9 cellular contexts compared by ENCODE assay signal in genomic region chr9:133126697-133127339, GRCh38. TPM values are rescaled to one million over a fixed set of nuclear protein-coding genes. Genes with fewer than 3 reads are reported as not detected.
DNase-seq lines count a peak whose midpoint lies in the region; FAIRE-seq and TF ChIP-seq lines count a peak whose summit lies in the region.
"Had no signal": no experiment of that assay in that cellular context is flagged by ENCODE, and none has a peak within 500 bp of the region (broad histone marks: within the 10 kb centered on the region; RNA-seq: fewer than 3 reads in every experiment).

No MANE protein-coding gene starts in this region.

- H3K27ac ChIP-seq in Peyer's patch (peak overlapping the region; percentile 72 to 91 (median 80)), esophagus (ENCODE audit: low read depth in 2 of 2, low read length in 1 of 2) (peak overlapping the region; percentile 61 to 91), neuronal stem cell (replicated peaks; ENCODE audit: low read length) (no peak overlapping the region)
- H3K27ac ChIP-seq: VCaP had no signal

- no peaks in the 10 kb centered on the region for H3K9me3 ChIP-seq in Peyer's patch
- no peaks in the 10 kb centered on the region for H3K9me3 ChIP-seq in esophagus (ENCODE audit: control insufficient read depth in 2 of 2, insufficient read depth in 1 of 2, low read depth in 1 of 2, low read length in 1 of 2)
- no peaks in the 10 kb centered on the region for H3K9me3 ChIP-seq in neuronal stem cell (replicated peaks in 1 of 2; ENCODE audit: control insufficient read depth in 2 of 2, insufficient read depth in 1 of 2, low read depth in 1 of 2, low read length in 2 of 2)

- TF ChIP-seq POLR2A in Peyer's patch (IDR thresholded peaks at IDR 0.05) = no peak
- TF ChIP-seq POLR2A in H54 (IDR thresholded peaks at IDR 0.05; ENCODE audit: low read depth, low read length) = no peak

- H3K9ac ChIP-seq in neuronal stem cell (ENCODE audit: low read depth, low read length, poor library complexity) = no peak overlapping the region

- no peak overlapping the region for H2BK5ac ChIP-seq in neuronal stem cell (ENCODE audit: low read length)

- FAIRE-seq in H54 (lab: Jason Lieb, UNC) = no peak

- H3K4ac ChIP-seq in neuronal stem cell (ENCODE audit: low read length) = no peak overlapping the region

- 63 to 73% methylated on average over 16 to 17 of the region's 17 CpGs for WGBS in esophagus, 2 donors
- no CpG with 5 or more reads among the region's 17 CpGs for WGBS in neuronal stem cell (ENCODE audit: extremely low coverage in 2 of 2, insufficient read length in 2 of 2, insufficient replicate concordance in 1 of 2), 2 donors

- no peak overlapping the region for H2AFZ ChIP-seq in neuronal stem cell (ENCODE audit: low read length)

- no peak overlapping the region for H4K91ac ChIP-seq in neuronal stem cell (ENCODE audit: low read depth, low read length, poor library complexity)

- H3K14ac ChIP-seq in neuronal stem cell (ENCODE audit: low read length) = no peak overlapping the region

- no peak overlapping the region for H4K8ac ChIP-seq in neuronal stem cell (ENCODE audit: low read depth, low read length)

- peak overlapping the region; percentile 41 for H2BK12ac ChIP-seq in neuronal stem cell (ENCODE audit: low read length)

- no peak overlapping the region for H2BK15ac ChIP-seq in neuronal stem cell (ENCODE audit: low read length)

- H2AK5ac ChIP-seq in neuronal stem cell (ENCODE audit: low read depth, low read length) = no peak overlapping the region

- no peak overlapping the region for H2BK120ac ChIP-seq in neuronal stem cell (ENCODE audit: low read depth, low read length)

- DNase-seq in AG10803 (ENCODE audit: low read depth) (no peak), Peyer's patch (no peak), neuronal stem cell (ENCODE audit: low spot score) (no peak), islet precursor cell (no peak), H54 (ENCODE audit: insufficient read length, low spot score) (no peak), HT-29 (ENCODE audit: low spot score) (no peak)
- no peak for DNase-seq in stimulated activated CD4-positive, alpha-beta T cell treated with anti-CD3 and anti-CD28 coated beads, Interleukin-4, amount 100 ng/mL, for 4 hours

- H3K18ac ChIP-seq in neuronal stem cell (ENCODE audit: low read length) = no peak overlapping the region

- TF ChIP-seq CTCF in AG10803 (conservative IDR thresholded peaks at IDR 0.05; ENCODE audit: low read length) = no peak
- no peak for TF ChIP-seq CTCF in Peyer's patch (IDR thresholded peaks at IDR 0.05)

- H3K4me3 ChIP-seq in AG10803 (ENCODE audit: low read length) (peak overlapping the region; percentile 10; the same call in 1 of the 2 replicates), Peyer's patch (peak overlapping the region in 3 of 4 donors; percentile 33 to 44 (median 36)), esophagus (ENCODE audit: low read depth in 1 of 2, low read length in 2 of 2) (peak overlapping the region; percentile 9 to 25), neuronal stem cell (ENCODE audit: low read length in 2 of 2) (no peak overlapping the region)

- peaks cover 13 to 71% (median 23%) of the 10 kb centered on the region in 4 donors for H3K4me1 ChIP-seq in Peyer's patch
- H3K4me1 ChIP-seq in esophagus (ENCODE audit: control insufficient read depth in 2 of 2, insufficient read depth in 2 of 2, low read length in 1 of 2) = peaks cover 14 to 39% of the 10 kb centered on the region in 2 donors
- peaks cover 11 to 15% of the 10 kb centered on the region in 2 donors for H3K4me1 ChIP-seq in neuronal stem cell (ENCODE audit: control insufficient read depth in 2 of 2, insufficient read depth in 1 of 2, low read depth in 1 of 2, low read length in 2 of 2)

- H3K4me2 ChIP-seq in neuronal stem cell (ENCODE audit: insufficient read depth, low read length, poor library complexity, severe bottlenecking) = no peak overlapping the region

- no peaks in the 10 kb centered on the region for H3K36me3 ChIP-seq in Peyer's patch
- no peaks in the 10 kb centered on the region for H3K36me3 ChIP-seq in esophagus (ENCODE audit: control insufficient read depth in 2 of 2, insufficient read depth in 2 of 2, low read length in 1 of 2)
- peaks cover 4 to 5% of the 10 kb centered on the region in 2 donors for H3K36me3 ChIP-seq in neuronal stem cell (replicated peaks in 1 of 2; ENCODE audit: control insufficient read depth in 2 of 2, insufficient read depth in 2 of 2, low read length in 2 of 2)

- peaks cover 11% of the 10 kb centered on the region for H3K79me1 ChIP-seq in neuronal stem cell (ENCODE audit: low read depth, low read length)

- peak overlapping the region; percentile 73 for H3K23ac ChIP-seq in neuronal stem cell (ENCODE audit: low read depth, low read length, poor library complexity)

- H3K27me3 ChIP-seq in Peyer's patch = no peaks in the 10 kb centered on the region
- no peaks in the 10 kb centered on the region for H3K27me3 ChIP-seq in esophagus (ENCODE audit: control insufficient read depth in 1 of 2, insufficient read depth in 2 of 2, low read length in 2 of 2)
- no peaks in the 10 kb centered on the region for H3K27me3 ChIP-seq in neuronal stem cell (ENCODE audit: control insufficient read depth in 3 of 3, insufficient read depth in 3 of 3, low read depth in 1 of 3, low read length in 3 of 3)

RNA-seq across cellular contexts. Expression of gene RALGDS, which starts 5.8 kb away (rescaled TPM):
- total RNA-seq in Peyer's patch = 100 to 1,000 TPM in 2 of 4 donors, 10 to 100 TPM in 2; 53.1 to 237 (median 139) TPM
- 10 to 100 TPM; 47.8 to 67.9 TPM for polyA plus RNA-seq in esophagus
- 48.3 TPM for polyA plus RNA-seq in neuronal stem cell (2013, experiment 1 of 2)
- polyA plus RNA-seq in neuronal stem cell (2013, experiment 2 of 2) = 47.0 TPM
- 95.0 and 102 TPM in 2 replicates for total RNA-seq in HT-29 (2014; rRNA removed; shearing (Covaris generic))

RNA-seq across cellular contexts. Expression of gene GBGT1, which starts 36.9 kb away (rescaled TPM):
- total RNA-seq in Peyer's patch = 10 to 100 TPM in 3 of 4 donors, 1 to 10 TPM in 1; 7.0 to 49.5 (median 14.1) TPM
- polyA plus RNA-seq in esophagus = 1 to 10 TPM; 2.1 to 3.7 TPM
- 2.2 TPM for polyA plus RNA-seq in neuronal stem cell (2013, experiment 1 of 2)
- polyA plus RNA-seq in neuronal stem cell (2013, experiment 2 of 2) = 1.8 TPM
- total RNA-seq in HT-29 (2014; rRNA removed; shearing (Covaris generic)) = not detected in 2 replicates

Comparison
In these comparisons a context has a peak if more than half of its experiments do, and no peak if none do; other contexts are left out.
1. H3K4me3 ChIP-seq: peak in AG10803 (single experiment), Peyer's patch (3 of 4) and esophagus (2 of 2); none in neuronal stem cell (0 of 2).